Comparison of ENCODE assay signal across 1 cellular context in the genomic region with DNA sequence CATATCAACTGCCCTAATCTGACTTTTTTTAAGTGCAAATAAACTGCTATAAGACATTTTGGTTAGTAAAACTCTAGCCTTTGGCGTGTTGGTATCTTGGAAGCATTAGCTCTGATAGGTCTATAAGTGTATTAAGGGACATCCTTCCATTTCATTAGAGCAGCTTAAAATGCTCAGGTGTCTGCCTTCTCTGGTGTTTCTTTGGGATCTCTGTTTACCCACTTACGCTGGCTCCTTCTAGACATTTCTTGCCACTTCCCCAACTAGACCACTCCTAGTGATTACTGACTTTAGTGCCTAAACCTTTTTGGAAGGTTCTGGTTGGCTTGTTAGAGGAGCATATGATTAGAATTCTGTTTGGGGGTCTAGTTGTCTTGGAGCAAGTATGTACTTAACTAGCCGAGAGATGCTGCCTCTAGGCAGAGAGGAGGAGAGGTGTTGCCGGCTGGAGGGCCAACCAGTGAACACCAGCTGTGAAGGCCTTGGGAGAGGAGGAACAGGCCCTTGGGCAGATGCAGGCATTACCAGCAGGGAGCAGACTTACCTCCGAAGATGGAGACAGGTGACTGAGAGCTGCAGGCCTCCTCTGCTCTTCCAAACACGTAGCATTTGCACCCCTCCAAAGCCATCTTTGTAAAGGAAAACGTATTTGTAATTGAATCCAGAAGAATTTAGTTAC.
TF ChIP-seq lines count a peak whose summit lies in the region.

No MANE protein-coding gene starts in this region.

TF ChIP-seq in HepG2, 621 proteins besides CTCF, POLR2A, EP300 and RAD21 (continued from another document):
- TF ChIP-seq RNF219 (CRISPR knock-in tag; IDR thresholded peaks at IDR 0.05) (no peak), ZNF724P (CRISPR knock-in tag; IDR thresholded peaks at IDR 0.05; ENCODE audit: borderline replicate concordance) (0 out of 2 replicates have a peak, but pooled peaks have one; percentile 72), GFI1 (CRISPR knock-in tag; IDR thresholded peaks at IDR 0.05; ENCODE audit: borderline replicate concordance) (no peak), SPEN (CRISPR knock-in tag; IDR thresholded peaks at IDR 0.05; ENCODE audit: low read depth) (0 out of 2 replicates have a peak, but pooled peaks have one; percentile 17), BCL6 (CRISPR knock-in tag; IDR thresholded peaks at IDR 0.05) (no peak), ZNF224 (CRISPR knock-in tag; IDR thresholded peaks at IDR 0.05) (no peak), HNF4A (CRISPR knock-in tag; IDR thresholded peaks at IDR 0.05) (no peak), JUN (CRISPR knock-in tag; IDR thresholded peaks at IDR 0.05) (no peak), ZFP37 (CRISPR knock-in tag; IDR thresholded peaks at IDR 0.05; ENCODE audit: borderline replicate concordance) (0 out of 2 replicates have a peak, but pooled peaks have one; percentile 0), ZNF281 (CRISPR knock-in tag; IDR thresholded peaks at IDR 0.05; ENCODE audit: borderline replicate concordance) (no peak), ZSCAN20 (CRISPR knock-in tag; IDR thresholded peaks at IDR 0.05; ENCODE audit: borderline replicate concordance) (no peak), ZFX (CRISPR knock-in tag; IDR thresholded peaks at IDR 0.05; ENCODE audit: low read depth) (peak; percentile 10; the same call in 1 of the 2 replicates), ELF3 (CRISPR knock-in tag; IDR thresholded peaks at IDR 0.05) (no peak), ZNF713 (CRISPR knock-in tag; IDR thresholded peaks at IDR 0.05) (peak; percentile 65; the same call in 1 of the 2 replicates)
- TF ChIP-seq, protein P1, sequence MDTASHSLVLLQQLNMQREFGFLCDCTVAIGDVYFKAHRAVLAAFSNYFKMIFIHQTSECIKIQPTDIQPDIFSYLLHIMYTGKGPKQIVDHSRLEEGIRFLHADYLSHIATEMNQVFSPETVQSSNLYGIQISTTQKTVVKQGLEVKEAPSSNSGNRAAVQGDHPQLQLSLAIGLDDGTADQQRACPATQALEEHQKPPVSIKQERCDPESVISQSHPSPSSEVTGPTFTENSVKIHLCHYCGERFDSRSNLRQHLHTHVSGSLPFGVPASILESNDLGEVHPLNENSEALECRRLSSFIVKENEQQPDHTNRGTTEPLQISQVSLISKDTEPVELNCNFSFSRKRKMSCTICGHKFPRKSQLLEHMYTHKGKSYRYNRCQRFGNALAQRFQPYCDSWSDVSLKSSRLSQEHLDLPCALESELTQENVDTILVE (CRISPR knock-in tag; IDR thresholded peaks at IDR 0.05), result no peak
- TF ChIP-seq, protein P2, sequence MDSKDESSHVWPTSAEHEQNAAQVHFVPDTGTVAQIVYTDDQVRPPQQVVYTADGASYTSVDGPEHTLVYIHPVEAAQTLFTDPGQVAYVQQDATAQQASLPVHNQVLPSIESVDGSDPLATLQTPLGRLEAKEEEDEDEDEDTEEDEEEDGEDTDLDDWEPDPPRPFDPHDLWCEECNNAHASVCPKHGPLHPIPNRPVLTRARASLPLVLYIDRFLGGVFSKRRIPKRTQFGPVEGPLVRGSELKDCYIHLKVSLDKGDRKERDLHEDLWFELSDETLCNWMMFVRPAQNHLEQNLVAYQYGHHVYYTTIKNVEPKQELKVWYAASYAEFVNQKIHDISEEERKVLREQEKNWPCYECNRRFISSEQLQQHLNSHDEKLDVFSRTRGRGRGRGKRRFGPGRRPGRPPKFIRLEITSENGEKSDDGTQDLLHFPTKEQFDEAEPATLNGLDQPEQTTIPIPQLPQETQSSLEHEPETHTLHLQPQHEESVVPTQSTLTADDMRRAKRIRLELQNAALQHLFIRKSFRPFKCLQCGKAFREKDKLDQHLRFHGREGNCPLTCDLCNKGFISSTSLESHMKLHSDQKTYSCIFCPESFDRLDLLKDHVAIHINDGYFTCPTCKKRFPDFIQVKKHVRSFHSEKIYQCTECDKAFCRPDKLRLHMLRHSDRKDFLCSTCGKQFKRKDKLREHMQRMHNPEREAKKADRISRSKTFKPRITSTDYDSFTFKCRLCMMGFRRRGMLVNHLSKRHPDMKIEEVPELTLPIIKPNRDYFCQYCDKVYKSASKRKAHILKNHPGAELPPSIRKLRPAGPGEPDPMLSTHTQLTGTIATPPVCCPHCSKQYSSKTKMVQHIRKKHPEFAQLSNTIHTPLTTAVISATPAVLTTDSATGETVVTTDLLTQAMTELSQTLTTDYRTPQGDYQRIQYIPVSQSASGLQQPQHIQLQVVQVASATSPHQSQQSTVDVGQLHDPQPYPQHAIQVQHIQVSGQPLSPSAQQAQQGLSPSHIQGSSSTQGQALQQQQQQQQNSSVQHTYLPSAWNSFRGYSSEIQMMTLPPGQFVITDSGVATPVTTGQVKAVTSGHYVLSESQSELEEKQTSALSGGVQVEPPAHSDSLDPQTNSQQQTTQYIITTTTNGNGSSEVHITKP (CRISPR knock-in tag; IDR thresholded peaks at IDR 0.05; ENCODE audit: low read depth), result no peak
- TF ChIP-seq, protein P3, sequence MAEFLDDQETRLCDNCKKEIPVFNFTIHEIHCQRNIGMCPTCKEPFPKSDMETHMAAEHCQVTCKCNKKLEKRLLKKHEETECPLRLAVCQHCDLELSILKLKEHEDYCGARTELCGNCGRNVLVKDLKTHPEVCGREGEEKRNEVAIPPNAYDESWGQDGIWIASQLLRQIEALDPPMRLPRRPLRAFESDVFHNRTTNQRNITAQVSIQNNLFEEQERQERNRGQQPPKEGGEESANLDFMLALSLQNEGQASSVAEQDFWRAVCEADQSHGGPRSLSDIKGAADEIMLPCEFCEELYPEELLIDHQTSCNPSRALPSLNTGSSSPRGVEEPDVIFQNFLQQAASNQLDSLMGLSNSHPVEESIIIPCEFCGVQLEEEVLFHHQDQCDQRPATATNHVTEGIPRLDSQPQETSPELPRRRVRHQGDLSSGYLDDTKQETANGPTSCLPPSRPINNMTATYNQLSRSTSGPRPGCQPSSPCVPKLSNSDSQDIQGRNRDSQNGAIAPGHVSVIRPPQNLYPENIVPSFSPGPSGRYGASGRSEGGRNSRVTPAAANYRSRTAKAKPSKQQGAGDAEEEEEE (CRISPR knock-in tag; IDR thresholded peaks at IDR 0.05; ENCODE audit: borderline replicate concordance), result 0 out of 2 replicates have a peak, but pooled peaks have one; percentile 76
- TF ChIP-seq, protein P4, sequence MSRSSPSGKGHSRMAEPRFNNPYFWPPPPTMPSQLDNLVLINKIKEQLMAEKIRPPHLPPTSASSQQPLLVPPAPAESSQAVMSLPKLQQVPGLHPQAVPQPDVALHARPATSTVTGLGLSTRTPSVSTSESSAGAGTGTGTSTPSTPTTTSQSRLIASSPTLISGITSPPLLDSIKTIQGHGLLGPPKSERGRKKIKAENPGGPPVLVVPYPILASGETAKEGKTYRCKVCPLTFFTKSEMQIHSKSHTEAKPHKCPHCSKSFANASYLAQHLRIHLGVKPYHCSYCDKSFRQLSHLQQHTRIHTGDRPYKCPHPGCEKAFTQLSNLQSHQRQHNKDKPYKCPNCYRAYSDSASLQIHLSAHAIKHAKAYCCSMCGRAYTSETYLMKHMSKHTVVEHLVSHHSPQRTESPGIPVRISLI (CRISPR knock-in tag; IDR thresholded peaks at IDR 0.05; ENCODE audit: borderline replicate concordance), result no peak
- TF ChIP-seq, protein P5, sequence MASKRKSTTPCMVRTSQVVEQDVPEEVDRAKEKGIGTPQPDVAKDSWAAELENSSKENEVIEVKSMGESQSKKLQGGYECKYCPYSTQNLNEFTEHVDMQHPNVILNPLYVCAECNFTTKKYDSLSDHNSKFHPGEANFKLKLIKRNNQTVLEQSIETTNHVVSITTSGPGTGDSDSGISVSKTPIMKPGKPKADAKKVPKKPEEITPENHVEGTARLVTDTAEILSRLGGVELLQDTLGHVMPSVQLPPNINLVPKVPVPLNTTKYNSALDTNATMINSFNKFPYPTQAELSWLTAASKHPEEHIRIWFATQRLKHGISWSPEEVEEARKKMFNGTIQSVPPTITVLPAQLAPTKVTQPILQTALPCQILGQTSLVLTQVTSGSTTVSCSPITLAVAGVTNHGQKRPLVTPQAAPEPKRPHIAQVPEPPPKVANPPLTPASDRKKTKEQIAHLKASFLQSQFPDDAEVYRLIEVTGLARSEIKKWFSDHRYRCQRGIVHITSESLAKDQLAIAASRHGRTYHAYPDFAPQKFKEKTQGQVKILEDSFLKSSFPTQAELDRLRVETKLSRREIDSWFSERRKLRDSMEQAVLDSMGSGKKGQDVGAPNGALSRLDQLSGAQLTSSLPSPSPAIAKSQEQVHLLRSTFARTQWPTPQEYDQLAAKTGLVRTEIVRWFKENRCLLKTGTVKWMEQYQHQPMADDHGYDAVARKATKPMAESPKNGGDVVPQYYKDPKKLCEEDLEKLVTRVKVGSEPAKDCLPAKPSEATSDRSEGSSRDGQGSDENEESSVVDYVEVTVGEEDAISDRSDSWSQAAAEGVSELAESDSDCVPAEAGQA (IDR thresholded peaks at IDR 0.05; ENCODE audit: low read depth), result no peak
- TF ChIP-seq, protein P5 (CRISPR knock-in tag; IDR thresholded peaks at IDR 0.05; ENCODE audit: borderline replicate concordance), result no peak
- TF ChIP-seq, protein P6, sequence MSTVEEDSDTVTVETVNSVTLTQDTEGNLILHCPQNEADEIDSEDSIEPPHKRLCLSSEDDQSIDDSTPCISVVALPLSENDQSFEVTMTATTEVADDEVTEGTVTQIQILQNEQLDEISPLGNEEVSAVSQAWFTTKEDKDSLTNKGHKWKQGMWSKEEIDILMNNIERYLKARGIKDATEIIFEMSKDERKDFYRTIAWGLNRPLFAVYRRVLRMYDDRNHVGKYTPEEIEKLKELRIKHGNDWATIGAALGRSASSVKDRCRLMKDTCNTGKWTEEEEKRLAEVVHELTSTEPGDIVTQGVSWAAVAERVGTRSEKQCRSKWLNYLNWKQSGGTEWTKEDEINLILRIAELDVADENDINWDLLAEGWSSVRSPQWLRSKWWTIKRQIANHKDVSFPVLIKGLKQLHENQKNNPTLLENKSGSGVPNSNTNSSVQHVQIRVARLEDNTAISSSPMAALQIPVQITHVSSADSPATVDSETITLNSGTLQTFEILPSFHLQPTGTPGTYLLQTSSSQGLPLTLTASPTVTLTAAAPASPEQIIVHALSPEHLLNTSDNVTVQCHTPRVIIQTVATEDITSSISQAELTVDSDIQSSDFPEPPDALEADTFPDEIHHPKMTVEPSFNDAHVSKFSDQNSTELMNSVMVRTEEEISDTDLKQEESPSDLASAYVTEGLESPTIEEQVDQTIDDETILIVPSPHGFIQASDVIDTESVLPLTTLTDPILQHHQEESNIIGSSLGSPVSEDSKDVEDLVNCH (CRISPR knock-in tag; IDR thresholded peaks at IDR 0.05), result no peak
TF ChIP-seq in HepG2: peak in this region for 21.
